Comparison of ENCODE assay signal across 28 cellular contexts in the genomic region with DNA sequence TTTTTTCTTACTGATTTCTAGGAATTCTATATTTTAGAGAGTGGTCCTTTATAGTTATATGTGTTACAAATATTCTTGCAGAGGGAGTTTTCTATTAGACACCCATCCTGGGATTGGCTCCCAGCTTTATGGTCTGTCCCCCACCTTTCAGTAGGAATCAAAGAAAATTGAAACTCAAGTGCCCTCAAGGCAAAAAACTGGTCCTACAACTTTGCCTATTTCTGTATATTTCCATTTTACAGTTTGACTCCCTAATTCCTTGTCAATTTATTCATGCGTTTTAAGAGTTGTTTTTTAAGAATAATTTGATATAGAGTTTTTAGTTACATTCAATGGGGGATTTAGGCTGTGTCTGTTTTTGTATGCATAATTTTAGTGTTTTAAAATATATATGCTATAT.
"Had no signal": no experiment of that assay in that cellular context is flagged by ENCODE, and none has a peak within 500 bp of the region (broad histone marks: within the 10 kb centered on the region; RNA-seq: fewer than 3 reads in every experiment).

No MANE protein-coding gene starts in this region.

- H3K36me3 ChIP-seq: adrenal gland, pancreas had no signal

- ATAC-seq: activated CD4-positive, CD25-positive, alpha-beta regulatory T cell treated with anti-CD3 and anti-CD28 coated beads, Interleukin-2, amount 50 U/mL, for 24 hours; body of pancreas; left colon; naive thymus-derived CD8-positive, alpha-beta T cell; pancreas; psoas muscle had no signal

- DNase-seq: activated CD4-positive, alpha-beta T cell treated with anti-CD3 and anti-CD28 coated beads for 48 hours; activated CD4-positive, alpha-beta T cell treated with anti-CD3 and anti-CD28 coated beads, Interleukin-2, amount 50 U/mL, for 48 hours; activated CD8-positive, alpha-beta memory T cell treated with anti-CD3 and anti-CD28 coated beads for 24 hours; activated effector memory CD4-positive, alpha-beta T cell treated with Interleukin-2 at 50 U/mL for 16 hours; activated naive CD4-positive, alpha-beta T cell treated with anti-CD3 and anti-CD28 coated beads for 36 hours; activated naive CD8-positive, alpha-beta T cell treated with anti-CD3 and anti-CD28 coated beads for 36 hours; adrenal gland; aorta; body of pancreas; caudate nucleus; cortex of kidney; kidney; left colon; naive thymus-derived CD8-positive, alpha-beta T cell; nucleus accumbens; pancreas; psoas muscle; stimulated activated CD4-positive, alpha-beta T cell treated with anti-CD3 and anti-CD28 coated beads, Interleukin-2, amount 100 ng/mL, for 24 hours; stimulated activated naive CD4-positive, alpha-beta T cell; T-helper 9 cell had no signal

- H3K27me3 ChIP-seq: adrenal gland, body of pancreas, esophagus muscularis mucosa, pancreas, suprapubic skin, tibial nerve had no signal

- H3K27ac ChIP-seq: adrenal gland, body of pancreas, esophagus muscularis mucosa, pancreas, psoas muscle, tibial nerve, VCaP had no signal

- H3K4me3 ChIP-seq: adrenal gland, body of pancreas, esophagus muscularis mucosa, pancreas, psoas muscle, smooth muscle cell, suprapubic skin, tibial nerve had no signal

- H3K9me3 ChIP-seq: adrenal gland, body of pancreas, esophagus muscularis mucosa, pancreas, psoas muscle, suprapubic skin, tibial nerve had no signal

- H3K9me3 Mint-ChIP-seq: activated naive CD4-positive, alpha-beta T cell treated with anti-CD3 and anti-CD28 coated beads for 36 hours; activated naive CD8-positive, alpha-beta T cell treated with anti-CD3 and anti-CD28 coated beads for 36 hours; memory B cell; naive thymus-derived CD8-positive, alpha-beta T cell; neural crest cell had no signal

- H3K27ac Mint-ChIP-seq: activated naive CD4-positive, alpha-beta T cell treated with anti-CD3 and anti-CD28 coated beads for 36 hours; activated naive CD8-positive, alpha-beta T cell treated with anti-CD3 and anti-CD28 coated beads for 36 hours; memory B cell had no signal

- H3K4me1 Mint-ChIP-seq: activated naive CD8-positive, alpha-beta T cell treated with anti-CD3 and anti-CD28 coated beads for 36 hours; memory B cell had no signal

- H3K4me3 Mint-ChIP-seq: activated naive CD4-positive, alpha-beta T cell treated with anti-CD3 and anti-CD28 coated beads for 36 hours; activated naive CD8-positive, alpha-beta T cell treated with anti-CD3 and anti-CD28 coated beads for 36 hours; memory B cell; naive thymus-derived CD8-positive, alpha-beta T cell; neural crest cell had no signal

- H3K4me1 ChIP-seq: adrenal gland, pancreas, psoas muscle, tibial nerve had no signal
